ENCODE assay signal across 8 cellular contexts in genomic region chr16:85010931-85011845, GRCh38. TPM values are rescaled to one million over a fixed set of nuclear protein-coding genes. Genes with fewer than 3 reads are reported as not detected.
A peak's percentile ranks its signal among the peaks of the same experiment; 100 is the strongest.
DNase-seq lines count a peak whose midpoint lies in the region; ATAC-seq and TF ChIP-seq lines count a peak whose summit lies in the region.

A gene with protein sequence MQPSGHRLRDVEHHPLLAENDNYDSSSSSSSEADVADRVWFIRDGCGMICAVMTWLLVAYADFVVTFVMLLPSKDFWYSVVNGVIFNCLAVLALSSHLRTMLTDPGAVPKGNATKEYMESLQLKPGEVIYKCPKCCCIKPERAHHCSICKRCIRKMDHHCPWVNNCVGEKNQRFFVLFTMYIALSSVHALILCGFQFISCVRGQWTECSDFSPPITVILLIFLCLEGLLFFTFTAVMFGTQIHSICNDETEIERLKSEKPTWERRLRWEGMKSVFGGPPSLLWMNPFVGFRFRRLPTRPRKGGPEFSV (minus strand): TSS chr16:85011535. CDS start chr16:84990618, 20,917 bp downstream.

- H3K4me2 ChIP-seq in skeletal muscle satellite cell (ENCODE audit: low read length): peak within 1 kb of the TSS; percentile 90

- H3K27ac Mint-ChIP-seq in brain: peak within 1 kb of the TSS; percentile 98 to 100 (median 99)

- peak; percentile 73 for DNase-seq in NCI-H1436 (lab: John Stamatoyannopoulos, UW)
- DNase-seq in NCI-H1436 treated with DMSO at 0.1 percent for 48 hours (lab: John Stamatoyannopoulos, UW): no peak
- peak; percentile 9 for DNase-seq in NCI-H2029 treated with DMSO at 0.1 percent for 48 hours (lab: John Stamatoyannopoulos, UW)
- peak; percentile 88 for DNase-seq in UCSD-AML1 (lab: John Stamatoyannopoulos, UW; ENCODE audit: unreplicated experiment)

- H3K4me1 ChIP-seq in iPS-15b (ENCODE audit: control insufficient read depth, insufficient read depth, low read length) (no peaks in the 10 kb centered on the region), skeletal muscle satellite cell (ENCODE audit: control insufficient read depth, insufficient read depth, low read length) (peaks cover 24% of the 10 kb centered on the region)

- peak; percentile 95 for ATAC-seq in HG02885 (IDR thresholded peaks at IDR 0.05; ENCODE audit: poor library complexity, unreplicated experiment)

- peak in 1 of 2 experiments; percentile 44 for TF ChIP-seq CTCF in brain (conservative IDR thresholded peaks at IDR 0.05)

- H3K36me3 Mint-ChIP-seq in brain: no peaks in the 10 kb centered on the region

- no peaks in the 10 kb centered on the region for H3K27me3 ChIP-seq in iPS-15b (ENCODE audit: control insufficient read depth, insufficient read depth, low read length)
- H3K27me3 ChIP-seq in skeletal muscle satellite cell (ENCODE audit: control insufficient read depth, insufficient read depth, low read length): no peaks in the 10 kb centered on the region

- H3K36me3 ChIP-seq in iPS-15b (ENCODE audit: control insufficient read depth, insufficient read depth, low read length) (no peaks in the 10 kb centered on the region), skeletal muscle satellite cell (ENCODE audit: insufficient read depth, low read length) (peaks cover 8% of the 10 kb centered on the region)

- H3K9ac ChIP-seq in iPS-15b (ENCODE audit: low read depth, low read length) (peak within 1 kb of the TSS; percentile 88), skeletal muscle satellite cell (ENCODE audit: low read depth, low read length) (peak within 1 kb of the TSS; percentile 99)

- H3K4me3 Mint-ChIP-seq in brain: peak within 1 kb of the TSS; percentile 96 to 99 (median 98)

- no peaks in the 10 kb centered on the region for H3K9me3 Mint-ChIP-seq in brain

- H3K4me3 ChIP-seq in iPS-15b (ENCODE audit: low read depth, low read length) (peak within 1 kb of the TSS; percentile 96), skeletal muscle satellite cell (ENCODE audit: low read length) (peak within 1 kb of the TSS; percentile 92)

- H3K27me3 Mint-ChIP-seq in brain: peaks cover 20% of the 10 kb centered on the region

- peaks cover 53% of the 10 kb centered on the region for H3K4me1 Mint-ChIP-seq in brain

- H3K9me3 ChIP-seq in iPS-15b (ENCODE audit: control insufficient read depth, insufficient read depth, low read length) (no peaks in the 10 kb centered on the region), skeletal muscle satellite cell (replicated peaks; ENCODE audit: low read length) (no peaks in the 10 kb centered on the region)

RNA-seq across cellular contexts. Expression of the gene that starts here (rescaled TPM):
- polyA plus RNA-seq in brain (ENCODE audit: insufficient read depth, low read depth, low replicate concordance): 18.0 TPM
- 37.3 and 42.6 TPM in 2 replicates for total RNA-seq in skeletal muscle satellite cell (2012; rRNA removed)
